3 cellular contexts compared by ENCODE assay signal in the genomic region with DNA sequence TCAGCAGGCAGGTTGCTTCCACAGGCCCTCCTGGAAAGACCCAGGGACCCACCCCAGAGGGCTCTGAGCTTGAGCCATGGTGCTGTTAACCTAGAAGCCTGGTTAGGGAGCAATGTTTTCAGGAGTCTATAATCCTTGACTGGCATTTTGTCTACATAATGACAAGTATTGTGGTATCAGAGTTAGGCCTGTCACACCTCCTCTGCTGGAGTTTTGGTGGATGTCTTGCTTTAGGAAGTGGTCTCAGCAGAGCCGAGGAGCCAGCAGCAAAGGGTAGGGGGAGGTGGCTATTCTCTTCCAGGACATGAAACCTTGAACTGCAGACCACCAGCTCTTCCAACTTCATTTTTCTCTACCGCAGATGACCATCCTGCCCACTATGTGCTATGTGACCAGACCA.
"Had no signal": no experiment of that assay in that cellular context is flagged by ENCODE, and none has a peak within 500 bp of the region (broad histone marks: within the 10 kb centered on the region; RNA-seq: fewer than 3 reads in every experiment).

No MANE protein-coding gene starts in this region.

- DNase-seq: H9, HCEC 1CT, IMR-90 had no signal
